Comparison of ENCODE assay signal across 8 cellular contexts in the genomic region with DNA sequence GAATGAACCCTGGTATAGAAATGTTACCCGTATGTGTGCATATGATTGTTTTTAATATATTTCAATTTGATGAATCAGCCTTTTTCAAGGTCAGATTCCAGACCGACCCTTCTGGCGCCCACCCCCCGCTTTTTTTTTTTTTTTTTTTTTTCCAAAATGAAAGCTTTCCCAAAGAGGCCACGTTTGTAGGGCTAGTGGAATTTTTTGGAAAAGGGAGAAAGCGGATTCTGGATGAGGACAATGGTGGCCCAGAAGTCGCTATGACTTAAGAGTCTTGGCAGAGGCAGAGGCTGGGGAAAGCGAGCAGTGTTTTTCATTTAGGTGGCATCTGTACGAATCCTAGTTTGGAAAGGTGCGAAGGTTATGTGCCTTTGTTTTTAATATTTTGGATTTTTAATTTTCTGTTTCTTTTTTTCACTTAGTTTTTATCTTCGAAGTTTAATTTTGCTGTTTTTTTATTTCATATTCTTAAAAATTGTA. TPM values are rescaled to one million over a fixed set of nuclear protein-coding genes. Genes with fewer than 3 reads are reported as not detected.
DNase-seq lines count a peak whose midpoint lies in the region; ATAC-seq lines count a peak whose summit lies in the region.

No MANE protein-coding gene starts in this region.

- no peaks in the 10 kb centered on the region for H3K36me3 Mint-ChIP-seq in activated CD4-positive, alpha-beta memory T cell treated with anti-CD3 and anti-CD28 coated beads, Interleukin-2, amount 10 ng/mL, durations not matched to agents 7 days and 5 days (ENCODE audit: low read depth)

- H3K4me1 ChIP-seq in iPS-18a (ENCODE audit: control insufficient read depth, low read depth, low read length): no peaks in the 10 kb centered on the region

- H3K27ac ChIP-seq in iPS-18a (ENCODE audit: low read length): no peak overlapping the region

- POLR2A ChIA-PET in activated CD4-positive, alpha-beta memory T cell treated with anti-CD3 and anti-CD28 coated beads, Interleukin-2, amount 10 ng/mL, durations not matched to agents 7 days and 5 days (lab: Charles Lee): interaction anchor here (0.6 to 5.0 kb wide), 6 partner anchors 14 to 237 kb away, joined by 3 to 55 read pairs (median 4); a partner anchor contains a TSS

- no peaks in the 10 kb centered on the region for H3K27me3 Mint-ChIP-seq in activated CD4-positive, alpha-beta memory T cell treated with anti-CD3 and anti-CD28 coated beads, Interleukin-2, amount 10 ng/mL, durations not matched to agents 7 days and 5 days
- H3K27me3 Mint-ChIP-seq in stimulated activated naive CD8-positive, alpha-beta T cell treated with anti-CD3 and anti-CD28 coated beads, Interleukin-15, amount 100 ng/mL, for 72 hours: no peaks in the 10 kb centered on the region

- H3K27me3 ChIP-seq in iPS-18a (ENCODE audit: control insufficient read depth, insufficient read depth, low read length): no peaks in the 10 kb centered on the region

- H3K4me3 Mint-ChIP-seq in activated CD4-positive, alpha-beta memory T cell treated with anti-CD3 and anti-CD28 coated beads, Interleukin-2, amount 10 ng/mL, durations not matched to agents 7 days and 5 days: peak overlapping the region; percentile 96
- peak overlapping the region; percentile 97 for H3K4me3 Mint-ChIP-seq in stimulated activated naive CD8-positive, alpha-beta T cell treated with anti-CD3 and anti-CD28 coated beads, Interleukin-15, amount 100 ng/mL, for 72 hours

- H3K9me3 Mint-ChIP-seq in activated CD4-positive, alpha-beta memory T cell treated with anti-CD3 and anti-CD28 coated beads, Interleukin-2, amount 10 ng/mL, durations not matched to agents 7 days and 5 days: no peaks in the 10 kb centered on the region
- H3K9me3 Mint-ChIP-seq in stimulated activated naive CD8-positive, alpha-beta T cell treated with anti-CD3 and anti-CD28 coated beads, Interleukin-15, amount 100 ng/mL, for 72 hours: no peaks in the 10 kb centered on the region

- peak overlapping the region; percentile 85 for H3K4me3 ChIP-seq in iPS-18a (ENCODE audit: low read length)

- H3K36me3 ChIP-seq in iPS-18a (ENCODE audit: control insufficient read depth, low read depth, low read length): no peaks in the 10 kb centered on the region

- DNase-seq in NCI-H748 (lab: John Stamatoyannopoulos, UW; ENCODE audit: unreplicated experiment) (peak; percentile 15), NCI-H748 treated with DMSO at 0.1 percent for 48 hours (lab: John Stamatoyannopoulos, UW) (no peak), NCI-H146 treated with DMSO at 0.1 percent for 48 hours (lab: John Stamatoyannopoulos, UW; ENCODE audit: unreplicated experiment) (no peak)
- DNase-seq in activated CD4-positive, alpha-beta memory T cell treated with anti-CD3 and anti-CD28 coated beads, Interleukin-2, amount 10 ng/mL, durations not matched to agents 7 days and 5 days: no peak
- no peak for DNase-seq in stimulated activated naive CD8-positive, alpha-beta T cell treated with anti-CD3 and anti-CD28 coated beads, Interleukin-15, amount 100 ng/mL, for 72 hours

- H3K4me1 Mint-ChIP-seq in activated CD4-positive, alpha-beta memory T cell treated with anti-CD3 and anti-CD28 coated beads, Interleukin-2, amount 10 ng/mL, durations not matched to agents 7 days and 5 days: peaks cover 8% of the 10 kb centered on the region
- H3K4me1 Mint-ChIP-seq in stimulated activated naive CD8-positive, alpha-beta T cell treated with anti-CD3 and anti-CD28 coated beads, Interleukin-15, amount 100 ng/mL, for 72 hours: no peaks in the 10 kb centered on the region

- no peak overlapping the region for H3K9ac ChIP-seq in iPS-18a (ENCODE audit: low read length)

- CTCF ChIA-PET in activated CD4-positive, alpha-beta memory T cell treated with anti-CD3 and anti-CD28 coated beads, Interleukin-2, amount 10 ng/mL, durations not matched to agents 7 days and 5 days (lab: Charles Lee): interaction anchor here (1.1 kb wide), 1 partner anchor 15 kb away, joined by 7 read pairs; a partner anchor contains a TSS

- H3K27ac Mint-ChIP-seq in activated CD4-positive, alpha-beta memory T cell treated with anti-CD3 and anti-CD28 coated beads, Interleukin-2, amount 10 ng/mL, durations not matched to agents 7 days and 5 days: peak overlapping the region; percentile 40
- no peak overlapping the region for H3K27ac Mint-ChIP-seq in stimulated activated naive CD8-positive, alpha-beta T cell treated with anti-CD3 and anti-CD28 coated beads, Interleukin-15, amount 100 ng/mL, for 72 hours

- H3K9me3 ChIP-seq in iPS-18a (ENCODE audit: control insufficient read depth, low read depth, low read length): peaks cover 5% of the 10 kb centered on the region

- no peak for ATAC-seq in stimulated activated naive CD8-positive, alpha-beta T cell treated with anti-CD3 and anti-CD28 coated beads, Interleukin-15, amount 100 ng/mL, for 72 hours
- ATAC-seq in GM18517 (IDR thresholded peaks at IDR 0.05; ENCODE audit: unreplicated experiment): no peak
- no peak for ATAC-seq in GM18867 (IDR thresholded peaks at IDR 0.05; ENCODE audit: unreplicated experiment)

RNA-seq across cellular contexts. Expression of a gene that starts 14.6 kb away (rescaled TPM):
- total RNA-seq in activated CD4-positive, alpha-beta memory T cell treated with anti-CD3 and anti-CD28 coated beads, Interleukin-2, amount 10 ng/mL, durations not matched to agents 7 days and 5 days: 10 to 100 TPM; 89.0 to 89.8 TPM

RNA-seq across cellular contexts. Expression of a gene that starts 15.1 kb away (rescaled TPM):
- total RNA-seq in activated CD4-positive, alpha-beta memory T cell treated with anti-CD3 and anti-CD28 coated beads, Interleukin-2, amount 10 ng/mL, durations not matched to agents 7 days and 5 days: 10 to 100 TPM; 55.3 to 57.0 TPM

RNA-seq across cellular contexts. Expression of a gene that starts 51.7 kb away (rescaled TPM):
- total RNA-seq in activated CD4-positive, alpha-beta memory T cell treated with anti-CD3 and anti-CD28 coated beads, Interleukin-2, amount 10 ng/mL, durations not matched to agents 7 days and 5 days: not detected
